8 cellular contexts compared by ENCODE assay signal in genomic region chr21:46458315-46459023, GRCh38. TPM values are rescaled to one million over a fixed set of nuclear protein-coding genes. Genes with fewer than 3 reads are reported as not detected.
DNase-seq lines count a peak whose midpoint lies in the region; ATAC-seq and TF ChIP-seq lines count a peak whose summit lies in the region.

DIP2A (plus strand) TSS chr21:46458891; CDS start chr21:46459132, 241 bp downstream.

- peak; percentile 90 for ATAC-seq in GM18505 (IDR thresholded peaks at IDR 0.05; ENCODE audit: unreplicated experiment)
- peak; percentile 96 for ATAC-seq in HG02970 (IDR thresholded peaks at IDR 0.05; ENCODE audit: low FRiP score, unreplicated experiment)
- ATAC-seq in left ventricle myocardium superior: peak; percentile 94

- TF ChIP-seq POLR2A in GM18505 (IDR thresholded peaks at IDR 0.05; ENCODE audit: borderline replicate concordance, extremely low read depth, insufficient read depth, insufficient read length) (peak; percentile 83), prostate gland (IDR thresholded peaks at IDR 0.05) (peak; percentile 88)

- H3K9me3 ChIP-seq in prostate gland: no peaks in the 10 kb centered on the region

- intact Hi-C loops in left ventricle myocardium superior (cut with micrococcal nuclease): no loop called here
- intact Hi-C loops in prostate gland (cut with DNase I): loop anchor here (5.0 kb wide), 1 partner anchor 131 kb away; a partner anchor contains a TSS

- no peaks in the 10 kb centered on the region for H3K27me3 ChIP-seq in prostate gland (replicated peaks; ENCODE audit: insufficient read depth)

- no peak for TF ChIP-seq CTCF in prostate gland (IDR thresholded peaks at IDR 0.05)

- H3K4me3 ChIP-seq in prostate gland: peak within 1 kb of the TSS; percentile 97 to 99

- H3K36me3 ChIP-seq in prostate gland: no peaks in the 10 kb centered on the region

- peak within 1 kb of the TSS; percentile 95 for H3K27ac ChIP-seq in angular gyrus (ENCODE audit: low read depth, low read length)
- H3K27ac ChIP-seq in prostate gland: peak within 1 kb of the TSS; percentile 86 to 87

- under 1% methylated on average over 69 of the region's 91 CpGs for WGBS in prostate gland

- DNase-seq in NCI-H187 treated with DMSO at 0.1 percent for 48 hours (lab: John Stamatoyannopoulos, UW) (peak; percentile 86), T-helper 2 cell (peak; percentile 86 to 98 (median 91)), left ventricle myocardium superior (peak; percentile 98), prostate gland (ENCODE audit: low spot score) (peak; percentile 93), ureter (ENCODE audit: low spot score) (peak; percentile 95)

- H3K4me1 ChIP-seq in prostate gland (replicated peaks): no peaks in the 10 kb centered on the region

RNA-seq across cellular contexts. Expression of gene DIP2A, which starts in this region (rescaled TPM):
- total RNA-seq in left ventricle myocardium superior: 28.5 TPM
- total RNA-seq in prostate gland: 10 to 100 TPM; 44.2 to 82.2 TPM
- total RNA-seq in ureter: 52.9 TPM

Comparison
In these comparisons a context has a peak if more than half of its experiments do, and no peak if none do; other contexts are left out.
1. Peak in every context shown above with its lines: DNase-seq, ATAC-seq, H3K4me3 ChIP-seq and H3K27ac ChIP-seq.